15 cellular contexts compared by ENCODE assay signal in genomic region chr14:91112172-91112571, GRCh38. TPM values are rescaled to one million over a fixed set of nuclear protein-coding genes. Genes with fewer than 3 reads are reported as not detected.
A peak's percentile ranks its signal among the peaks of the same experiment; 100 is the strongest.
DNase-seq lines count a peak whose midpoint lies in the region; ATAC-seq, FAIRE-seq and TF ChIP-seq lines count a peak whose summit lies in the region.
"Had no signal": no experiment of that assay in that cellular context is flagged by ENCODE, and none has a peak within 500 bp of the region (broad histone marks: within the 10 kb centered on the region; RNA-seq: fewer than 3 reads in every experiment).

No MANE protein-coding gene starts in this region.

- H3K4me1 Mint-ChIP-seq in Caco-2 (ENCODE audit: low read depth, unreplicated experiment): peaks cover 11% of the 10 kb centered on the region
- peaks cover 81% of the 10 kb centered on the region for H3K4me1 Mint-ChIP-seq in activated T-helper 1 cell treated with anti-CD3 and anti-CD28 coated beads, Interleukin-12 subunit alpha, Interleukin-12 subunit beta, Interleukin-2, Interleukin-4 antibody, amounts not matched to agents 30 ng/mL and 10 ng/mL and 1 ng/mL, durations not matched to agents 14 hours and 24 hours and 36 hours (ENCODE audit: low read depth)
- H3K4me1 Mint-ChIP-seq in naive thymus-derived CD8-positive, alpha-beta T cell: peaks cover 39 to 86% (median 77%) of the 10 kb centered on the region in 4 donors

- H3K4me1 ChIP-seq in Caco-2: peaks cover 9% of the 10 kb centered on the region
- H3K4me1 ChIP-seq in Peyer's patch: peaks cover 5 to 38% (median 9%) of the 10 kb centered on the region in 4 donors
- H3K4me1 ChIP-seq in left ventricle myocardium inferior: peaks cover 58% of the 10 kb centered on the region

- no peaks in the 10 kb centered on the region for H3K27me3 Mint-ChIP-seq in Caco-2 (ENCODE audit: insufficient read depth, unreplicated experiment)
- H3K27me3 Mint-ChIP-seq in activated T-helper 1 cell treated with anti-CD3 and anti-CD28 coated beads, Interleukin-12 subunit alpha, Interleukin-12 subunit beta, Interleukin-2, Interleukin-4 antibody, amounts not matched to agents 30 ng/mL and 10 ng/mL and 1 ng/mL, durations not matched to agents 14 hours and 24 hours and 36 hours (ENCODE audit: insufficient read depth): no peaks in the 10 kb centered on the region
- no peaks in the 10 kb centered on the region for H3K27me3 Mint-ChIP-seq in naive thymus-derived CD8-positive, alpha-beta T cell

- no peak for TF ChIP-seq POLR2A in Peyer's patch (IDR thresholded peaks at IDR 0.05)

- intact Hi-C loops in Caco-2 (cut with micrococcal nuclease; ENCODE audit: unreplicated experiment): no loop called here
- intact Hi-C loops in activated T-helper 1 cell treated with anti-CD3 and anti-CD28 coated beads, Interleukin-12 subunit alpha, Interleukin-12 subunit beta, Interleukin-2, Interleukin-4 antibody, amounts not matched to agents 30 ng/mL and 10 ng/mL and 1 ng/mL, durations not matched to agents 14 hours and 24 hours and 36 hours (cut with micrococcal nuclease): no loop called here
- intact Hi-C loops in left ventricle myocardium inferior (cut with micrococcal nuclease): no loop called here

- H3K27me3 ChIP-seq in Caco-2 (replicated peaks; ENCODE audit: control insufficient read depth, insufficient read depth, low read length) (no peaks in the 10 kb centered on the region), Peyer's patch (no peaks in the 10 kb centered on the region), left ventricle myocardium inferior (ENCODE audit: low read depth) (no peaks in the 10 kb centered on the region)
- H3K27me3 ChIP-seq: cardiac muscle cell, thyroid gland had no signal

- no peak for ATAC-seq in naive thymus-derived CD8-positive, alpha-beta T cell

- no peak for FAIRE-seq in RCC 7860 (lab: Jason Lieb, UNC)
- FAIRE-seq: small intestine had no signal

- H3K36me3 ChIP-seq in Caco-2 (ENCODE audit: control insufficient read depth, insufficient read depth, low read length) (peaks cover 1% of the 10 kb centered on the region; the same call in 1 of the 2 replicates), Peyer's patch (no peaks in the 10 kb centered on the region), left ventricle myocardium inferior (no peaks in the 10 kb centered on the region)
- H3K36me3 ChIP-seq: cardiac muscle cell, thyroid gland, WERI-Rb-1 had no signal

- no peak for TF ChIP-seq CTCF in Caco-2 (IDR thresholded peaks at IDR 0.05; ENCODE audit: insufficient read depth in 1 of 2, low read depth in 1 of 2, low read length in 1 of 2, severe bottlenecking in 1 of 2, unreplicated experiment in 1 of 2)
- TF ChIP-seq CTCF in Peyer's patch (IDR thresholded peaks at IDR 0.05): no peak
- TF ChIP-seq CTCF in left ventricle myocardium inferior (IDR thresholded peaks at IDR 0.05; ENCODE audit: borderline replicate concordance): no peak

- H3K9me3 Mint-ChIP-seq in Caco-2 (ENCODE audit: unreplicated experiment): no peaks in the 10 kb centered on the region
- H3K9me3 Mint-ChIP-seq in activated T-helper 1 cell treated with anti-CD3 and anti-CD28 coated beads, Interleukin-12 subunit alpha, Interleukin-12 subunit beta, Interleukin-2, Interleukin-4 antibody, amounts not matched to agents 30 ng/mL and 10 ng/mL and 1 ng/mL, durations not matched to agents 14 hours and 24 hours and 36 hours: no peaks in the 10 kb centered on the region
- H3K9me3 Mint-ChIP-seq in naive thymus-derived CD8-positive, alpha-beta T cell: no peaks in the 10 kb centered on the region

- peak overlapping the region; percentile 84 for H3K27ac Mint-ChIP-seq in Caco-2 (ENCODE audit: unreplicated experiment)
- peak overlapping the region; percentile 68 for H3K27ac Mint-ChIP-seq in activated T-helper 1 cell treated with anti-CD3 and anti-CD28 coated beads, Interleukin-12 subunit alpha, Interleukin-12 subunit beta, Interleukin-2, Interleukin-4 antibody, amounts not matched to agents 30 ng/mL and 10 ng/mL and 1 ng/mL, durations not matched to agents 14 hours and 24 hours and 36 hours
- peak overlapping the region in 9 of 10 donors; percentile 18 to 86 (median 80) for H3K27ac Mint-ChIP-seq in naive thymus-derived CD8-positive, alpha-beta T cell

- no peak overlapping the region for H3K4me3 ChIP-seq in Caco-2 (ENCODE audit: low read depth, low read length)
- no peak overlapping the region for H3K4me3 ChIP-seq in Peyer's patch
- no peak overlapping the region for H3K4me3 ChIP-seq in left ventricle myocardium inferior
- H3K4me3 ChIP-seq: cardiac muscle cell, thyroid gland had no signal

- CTCF ChIA-PET in Caco-2 (lab: Charles Lee): interaction anchor here (2.4 kb wide), 1 partner anchor 209 kb away, joined by 9 read pairs; no protein-coding TSS in a partner anchor

- peak overlapping the region; percentile 84 for H3K4me3 Mint-ChIP-seq in Caco-2 (ENCODE audit: unreplicated experiment)
- H3K4me3 Mint-ChIP-seq in activated T-helper 1 cell treated with anti-CD3 and anti-CD28 coated beads, Interleukin-12 subunit alpha, Interleukin-12 subunit beta, Interleukin-2, Interleukin-4 antibody, amounts not matched to agents 30 ng/mL and 10 ng/mL and 1 ng/mL, durations not matched to agents 14 hours and 24 hours and 36 hours: peak overlapping the region; percentile 56
- H3K4me3 Mint-ChIP-seq in naive thymus-derived CD8-positive, alpha-beta T cell: peak overlapping the region in 7 of 10 donors; percentile 26 to 50 (median 41)

- peaks cover 15% of the 10 kb centered on the region for H3K36me3 Mint-ChIP-seq in Caco-2 (ENCODE audit: insufficient read depth, unreplicated experiment)
- H3K36me3 Mint-ChIP-seq in activated T-helper 1 cell treated with anti-CD3 and anti-CD28 coated beads, Interleukin-12 subunit alpha, Interleukin-12 subunit beta, Interleukin-2, Interleukin-4 antibody, amounts not matched to agents 30 ng/mL and 10 ng/mL and 1 ng/mL, durations not matched to agents 14 hours and 24 hours and 36 hours (ENCODE audit: low read depth): peaks cover 16% of the 10 kb centered on the region
- peaks cover 0 to 2% (median 0%) of the 10 kb centered on the region in 3 donors for H3K36me3 Mint-ChIP-seq in naive thymus-derived CD8-positive, alpha-beta T cell

- H3K9me3 ChIP-seq in Caco-2: no peaks in the 10 kb centered on the region
- H3K9me3 ChIP-seq in Peyer's patch: no peaks in the 10 kb centered on the region
- no peaks in the 10 kb centered on the region for H3K9me3 ChIP-seq in left ventricle myocardium inferior (replicated peaks)
- H3K9me3 ChIP-seq: thyroid gland had no signal

- no TSS peak for BruUV-seq in Caco-2 (replicated peaks; lab: Mats Ljungman, UMichigan)

- POLR2A ChIA-PET in Caco-2 (lab: Charles Lee): no interaction called here
- POLR2A ChIA-PET in naive thymus-derived CD8-positive, alpha-beta T cell (lab: Charles Lee): interaction anchor here (0.6 kb wide), 1 partner anchor 235 kb away, joined by 3 read pairs; no protein-coding TSS in a partner anchor

- H3K27ac ChIP-seq in Peyer's patch (peak overlapping the region in 1 of 4 donors; percentile 28), left ventricle myocardium inferior (replicated peaks) (no peak overlapping the region)
- H3K27ac ChIP-seq: cardiac muscle cell, WERI-Rb-1 had no signal

- no peak for DNase-seq in Caco-2
- DNase-seq in NCI-H146 (lab: John Stamatoyannopoulos, UW): peak; percentile 87
- no peak for DNase-seq in activated T-helper 1 cell treated with anti-CD3 and anti-CD28 coated beads, Interleukin-12 subunit alpha, Interleukin-12 subunit beta, Interleukin-2, Interleukin-4 antibody, amounts not matched to agents 30 ng/mL and 10 ng/mL and 1 ng/mL, durations not matched to agents 14 hours and 24 hours and 36 hours (ENCODE audit: low spot score)
- DNase-seq in naive thymus-derived CD8-positive, alpha-beta T cell: no peak
- DNase-seq in Peyer's patch: no peak
- no peak for DNase-seq in left ventricle myocardium inferior
- no peak for DNase-seq in SW 1271 (lab: John Stamatoyannopoulos, UW)
- DNase-seq in RCC 7860 (ENCODE audit: low spot score): no peak
- DNase-seq: HCEC 1CT, NCI-H510A treated with DMSO at 0.1 percent for 48 hours, SHP77 treated with DMSO at 0.1 percent for 48 hours, small intestine, thyroid gland, WERI-Rb-1 had no signal

RNA-seq across cellular contexts. Expression of gene DGLUCY, which starts 1.7 kb away (rescaled TPM):
- total RNA-seq in Caco-2 (2022) (47.8 and 54.8 TPM in 2 replicates), Peyer's patch (100 to 1,000 TPM in 2 of 4 donors, 10 to 100 TPM in 2; 47.1 to 145 (median 102) TPM), left ventricle myocardium inferior (220 TPM)
- 28.2 and 28.6 TPM in 2 replicates for total RNA-seq in activated T-helper 1 cell treated with anti-CD3 and anti-CD28 coated beads, Interleukin-12 subunit alpha, Interleukin-12 subunit beta, Interleukin-2, Interleukin-4 antibody, amounts not matched to agents 30 ng/mL and 10 ng/mL and 1 ng/mL, durations not matched to agents 14 hours and 24 hours and 36 hours
- total RNA-seq in naive thymus-derived CD8-positive, alpha-beta T cell: 10 to 100 TPM; 83.5 to 83.9 TPM
- 10 to 100 TPM; 24.9 to 38.5 (median 28.5) TPM for polyA plus RNA-seq in naive thymus-derived CD8-positive, alpha-beta T cell

RNA-seq across cellular contexts. Expression of gene RPS6KA5, which starts 51.7 kb away (rescaled TPM):
- total RNA-seq in Caco-2 (2022) (5.7 and 6.0 TPM in 2 replicates), Peyer's patch (10 to 100 TPM; 10.3 to 15.1 (median 10.6) TPM), left ventricle myocardium inferior (6.4 TPM)
- 16.6 and 16.7 TPM in 2 replicates for total RNA-seq in activated T-helper 1 cell treated with anti-CD3 and anti-CD28 coated beads, Interleukin-12 subunit alpha, Interleukin-12 subunit beta, Interleukin-2, Interleukin-4 antibody, amounts not matched to agents 30 ng/mL and 10 ng/mL and 1 ng/mL, durations not matched to agents 14 hours and 24 hours and 36 hours
- total RNA-seq in naive thymus-derived CD8-positive, alpha-beta T cell: 10 to 100 TPM; 18.4 to 23.2 TPM
- 10 to 100 TPM; 12.3 to 14.5 (median 14.3) TPM for polyA plus RNA-seq in naive thymus-derived CD8-positive, alpha-beta T cell
